ENCODE assay signal across 8 cellular contexts in genomic region chr16:15948532-15949209, GRCh38. TPM values are rescaled to one million over a fixed set of nuclear protein-coding genes. Genes with fewer than 3 reads are reported as not detected.
DNase-seq lines count a peak whose midpoint lies in the region; ATAC-seq and TF ChIP-seq lines count a peak whose summit lies in the region.

No MANE protein-coding gene starts in this region.

- intact Hi-C loops in testis (cut with DNase I; ENCODE audit: low total_unique reads) (no loop called here), sciatic nerve (cut with DNase I) (no loop called here)

- no peaks in the 10 kb centered on the region for H3K9me3 ChIP-seq in testis

- in situ Hi-C loops in GM13977 (cut with MboI; ENCODE audit: low pct_unique_long_range_greater_than_20kb, low sequenced_read_pairs, unreplicated experiment) = no loop called here

- CTCF ChIA-PET in activated CD8-positive, alpha-beta T cell treated with anti-CD3 and anti-CD28 coated beads, Interleukin-2, amount 10 ng/mL, durations not matched to agents 7 days and 5 days (lab: Charles Lee) = no interaction called here

- peak overlapping the region; percentile 79 for H3K4me3 Mint-ChIP-seq in activated CD8-positive, alpha-beta T cell treated with anti-CD3 and anti-CD28 coated beads, Interleukin-2, amount 10 ng/mL, durations not matched to agents 7 days and 5 days

- H3K27ac Mint-ChIP-seq in activated CD8-positive, alpha-beta T cell treated with anti-CD3 and anti-CD28 coated beads, Interleukin-2, amount 10 ng/mL, durations not matched to agents 7 days and 5 days = peak overlapping the region; percentile 81

- H3K4me3 ChIP-seq in testis = peak overlapping the region; percentile 62 to 81

- H3K4me1 Mint-ChIP-seq in activated CD8-positive, alpha-beta T cell treated with anti-CD3 and anti-CD28 coated beads, Interleukin-2, amount 10 ng/mL, durations not matched to agents 7 days and 5 days (ENCODE audit: low read depth) = peaks cover 30% of the 10 kb centered on the region

- no peaks in the 10 kb centered on the region for H3K27me3 ChIP-seq in testis

- DNase-seq in GM13977 (ENCODE audit: low spot score) = peak; percentile 67
- no peak for DNase-seq in activated CD8-positive, alpha-beta T cell treated with anti-CD3 and anti-CD28 coated beads, Interleukin-2, amount 10 ng/mL, durations not matched to agents 7 days and 5 days
- peak; percentile 57 for DNase-seq in kidney glomerular epithelial cell (lab: John Stamatoyannopoulos, UW)
- DNase-seq in testis = no peak
- DNase-seq in mesenteric fat pad (ENCODE audit: low spot score) = no peak
- DNase-seq in sciatic nerve (ENCODE audit: low spot score) = no peak
- no peak for DNase-seq in cerebellar nuclear complex (lab: John Stamatoyannopoulos, UW)

- POLR2A ChIA-PET in activated CD8-positive, alpha-beta T cell treated with anti-CD3 and anti-CD28 coated beads, Interleukin-2, amount 10 ng/mL, durations not matched to agents 7 days and 5 days (lab: Charles Lee) = interaction anchor here (0.6 kb wide), 1 partner anchor 60 kb away, joined by 4 read pairs; the partner anchor contains the start of gene CEP20

- H3K36me3 Mint-ChIP-seq in activated CD8-positive, alpha-beta T cell treated with anti-CD3 and anti-CD28 coated beads, Interleukin-2, amount 10 ng/mL, durations not matched to agents 7 days and 5 days (ENCODE audit: low read depth) = peaks cover 18% of the 10 kb centered on the region

- H3K9me3 Mint-ChIP-seq in activated CD8-positive, alpha-beta T cell treated with anti-CD3 and anti-CD28 coated beads, Interleukin-2, amount 10 ng/mL, durations not matched to agents 7 days and 5 days (ENCODE audit: insufficient read depth) = no peaks in the 10 kb centered on the region

- H3K27me3 Mint-ChIP-seq in activated CD8-positive, alpha-beta T cell treated with anti-CD3 and anti-CD28 coated beads, Interleukin-2, amount 10 ng/mL, durations not matched to agents 7 days and 5 days (ENCODE audit: low read depth) = no peaks in the 10 kb centered on the region

- ATAC-seq in HG02798 (IDR thresholded peaks at IDR 0.05; ENCODE audit: poor library complexity, unreplicated experiment) = peak; percentile 35
- no peak for ATAC-seq in activated CD8-positive, alpha-beta T cell treated with anti-CD3 and anti-CD28 coated beads, Interleukin-2, amount 10 ng/mL, durations not matched to agents 7 days and 5 days
- no peak for ATAC-seq in sciatic nerve

- TF ChIP-seq CTCF in GM13977 (IDR thresholded peaks at IDR 0.05; ENCODE audit: extremely low read depth, insufficient read depth, missing control alignments) (no peak), testis (IDR thresholded peaks at IDR 0.05) (no peak)

- no peak for TF ChIP-seq POLR2A in testis (IDR thresholded peaks at IDR 0.05)

- peak overlapping the region; percentile 80 to 91 for H3K27ac ChIP-seq in testis

- peaks cover 29% of the 10 kb centered on the region for H3K4me1 ChIP-seq in testis

- WGBS in testis, 2 donors = 57 to 61% methylated on average over 17 to 18 of the region's 18 CpGs

- H3K36me3 ChIP-seq in testis (ENCODE audit: low read depth, missing control alignments) = no peaks in the 10 kb centered on the region

RNA-seq across cellular contexts. Expression of gene ABCC1, which starts 0.7 kb away (rescaled TPM):
- 10 to 100 TPM; 46.0 to 46.9 TPM for total RNA-seq in activated CD8-positive, alpha-beta T cell treated with anti-CD3 and anti-CD28 coated beads, Interleukin-2, amount 10 ng/mL, durations not matched to agents 7 days and 5 days
- 10 to 100 TPM; 88.0 to 90.6 TPM for total RNA-seq in testis
- 54.7 TPM for polyA plus RNA-seq in testis (ENCODE audit: insufficient read depth, low read depth, low replicate concordance)
- 42.8 TPM for total RNA-seq in mesenteric fat pad
- 34.2 TPM for total RNA-seq in sciatic nerve

Comparison
In these comparisons a context has a peak if more than half of its experiments do, and no peak if none do; other contexts are left out.
1. DNase-seq: peak in GM13977 (single experiment) and kidney glomerular epithelial cell (single experiment); none in activated CD8-positive, alpha-beta T cell treated with anti-CD3 and anti-CD28 coated beads, Interleukin-2, amount 10 ng/mL, durations not matched to agents 7 days and 5 days (single experiment), testis (single experiment), mesenteric fat pad (single experiment), sciatic nerve (single experiment) and cerebellar nuclear complex (0 of 2).